Comparison of ENCODE assay signal across 24 cellular contexts in genomic region chr2:23475036-23475435, GRCh38.
"Had no signal": no experiment of that assay in that cellular context is flagged by ENCODE, and none has a peak within 500 bp of the region (broad histone marks: within the 10 kb centered on the region; RNA-seq: fewer than 3 reads in every experiment).

No MANE protein-coding gene starts in this region.

- H3K9ac ChIP-seq: parathyroid adenoma had no signal

- H3K4me1 ChIP-seq: parathyroid adenoma, uterus had no signal

- DNase-seq: activated CD4-positive, alpha-beta T cell treated with anti-CD3 and anti-CD28 coated beads, Interleukin-2, amount 10 ng/mL, durations not matched to agents 7 days and 5 days; activated CD4-positive, CD25-positive, alpha-beta regulatory T cell treated with anti-CD3 and anti-CD28 coated beads, Interleukin-2, amount 50 U/mL, for 72 hours; activated CD8-positive, alpha-beta memory T cell treated with anti-CD3 and anti-CD28 coated beads, Interleukin-2, amount 10 ng/mL, durations not matched to agents 7 days and 5 days; activated CD8-positive, alpha-beta T cell treated with anti-CD3 and anti-CD28 coated beads for 36 hours; activated T-cell treated with anti-CD3 and anti-CD28 coated beads for 4 hours; aorta; caudate nucleus; effector memory CD4-positive, alpha-beta T cell; glutamatergic neuron; islet precursor cell; left cardiac atrium; nucleus accumbens; right cardiac atrium; stimulated activated CD4-positive, alpha-beta T cell treated with anti-CD3 and anti-CD28 coated beads, Interleukin-2, amount 100 ng/mL, for 24 hours; stimulated activated naive CD8-positive, alpha-beta T cell treated with anti-CD3 and anti-CD28 coated beads, Interleukin-15, amount 100 ng/mL, for 72 hours; uterus had no signal

- H3K27me3 ChIP-seq: esophagus muscularis mucosa, hepatocyte, tibial artery, uterus had no signal

- H3K9me3 ChIP-seq: esophagus muscularis mucosa, tibial artery, uterus had no signal

- ATAC-seq: activated CD8-positive, alpha-beta memory T cell treated with anti-CD3 and anti-CD28 coated beads, Interleukin-2, amount 10 ng/mL, durations not matched to agents 7 days and 5 days; activated CD8-positive, alpha-beta T cell treated with anti-CD3 and anti-CD28 coated beads for 36 hours; activated naive CD4-positive, alpha-beta T cell treated with anti-CD3 and anti-CD28 coated beads, Interleukin-2, amount 50 U/mL, for 72 hours; left cardiac atrium; right cardiac atrium; stimulated activated effector memory CD8-positive, alpha-beta T cell treated with anti-CD3 and anti-CD28 coated beads, Interleukin-12 subunit alpha, Interleukin-12 subunit beta, amount 100 ng/mL, for 72 hours; stimulated activated naive CD8-positive, alpha-beta T cell treated with anti-CD3 and anti-CD28 coated beads, Interleukin-15, amount 100 ng/mL, for 72 hours had no signal

- H3K4me3 ChIP-seq: esophagus muscularis mucosa, hepatocyte, skin epidermis, tibial artery, uterus had no signal

- H3K36me3 ChIP-seq: uterus had no signal

- H3K27ac ChIP-seq: esophagus muscularis mucosa, hepatocyte, parathyroid adenoma, skin epidermis, tibial artery, uterus, VCaP had no signal
